8 cellular contexts compared by ENCODE assay signal in the genomic region with DNA sequence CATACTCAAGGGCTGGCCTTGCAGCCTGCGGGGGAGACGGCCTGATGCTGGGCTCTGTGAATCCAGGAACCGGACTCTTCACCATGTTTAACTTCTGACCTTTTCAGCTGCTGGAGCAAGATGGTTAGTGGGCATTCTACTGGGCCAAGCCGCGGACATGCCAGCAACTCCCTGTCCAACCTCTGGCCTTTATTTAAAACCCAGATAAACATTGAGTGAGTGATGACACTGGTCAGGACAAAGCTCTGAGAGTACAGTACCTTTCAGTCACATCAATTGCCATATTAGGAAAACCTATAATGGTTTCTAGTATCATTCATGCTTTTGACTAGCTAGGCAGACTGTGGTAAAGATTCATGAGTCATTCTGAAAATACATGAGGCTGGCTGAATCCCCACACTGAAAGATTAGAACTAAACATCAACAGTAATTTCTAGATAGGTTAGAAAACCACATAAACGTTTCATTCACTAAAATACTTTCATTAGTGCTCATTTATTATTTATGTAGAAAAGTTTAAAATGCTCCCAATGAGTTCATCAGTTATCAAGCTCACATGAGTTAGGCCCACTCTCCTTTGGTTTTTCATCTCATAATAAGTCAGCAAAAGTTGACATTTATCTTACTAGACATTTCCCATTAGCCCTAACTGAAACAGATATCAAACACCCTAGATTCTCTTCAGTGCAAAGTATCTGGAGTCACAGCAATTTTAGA. TPM values are rescaled to one million over a fixed set of nuclear protein-coding genes. Genes with fewer than 3 reads are reported as not detected.
DNase-seq lines count a peak whose midpoint lies in the region; ATAC-seq and TF ChIP-seq lines count a peak whose summit lies in the region.

No MANE protein-coding gene starts in this region.

- CTCF ChIA-PET in MCF 10A (lab: Yijun Ruan, JAX) = interaction anchor here (0.6 to 2.6 kb wide), 13 partner anchors 10 to 778 kb away, joined by 3 to 12 read pairs (median 4); no protein-coding TSS in a partner anchor

- H3K9me3 Mint-ChIP-seq in MCF 10A (ENCODE audit: unreplicated experiment) = no peaks in the 10 kb centered on the region
- no peaks in the 10 kb centered on the region for H3K9me3 Mint-ChIP-seq in activated naive CD8-positive, alpha-beta T cell treated with anti-CD3 and anti-CD28 coated beads, Interleukin-2, amount 10 ng/mL, durations not matched to agents 7 days and 5 days

- no peaks in the 10 kb centered on the region for H3K27me3 ChIP-seq in breast epithelium
- peaks cover under 1% of the 10 kb centered on the region for H3K27me3 ChIP-seq in skeletal muscle satellite cell (ENCODE audit: control insufficient read depth, insufficient read depth, low read length)

- H3K4me1 Mint-ChIP-seq in MCF 10A (ENCODE audit: insufficient read depth, unreplicated experiment) = no peaks in the 10 kb centered on the region
- H3K4me1 Mint-ChIP-seq in activated naive CD8-positive, alpha-beta T cell treated with anti-CD3 and anti-CD28 coated beads, Interleukin-2, amount 10 ng/mL, durations not matched to agents 7 days and 5 days = peaks cover 23% of the 10 kb centered on the region

- BruUV-seq in MCF 10A (replicated peaks; lab: Mats Ljungman, UMichigan) = no TSS peak

- H3K9me3 ChIP-seq in breast epithelium (no peaks in the 10 kb centered on the region), skeletal muscle satellite cell (replicated peaks; ENCODE audit: low read length) (no peaks in the 10 kb centered on the region)

- POLR2A ChIA-PET in MCF 10A (lab: Yijun Ruan, JAX) = interaction anchor here (0.8 to 2.8 kb wide), 9 partner anchors 10 to 173 kb away, joined by 3 to 9 read pairs (median 5); partner anchors contain the start of gene CCSAP
- POLR2A ChIA-PET in activated naive CD8-positive, alpha-beta T cell treated with anti-CD3 and anti-CD28 coated beads, Interleukin-2, amount 10 ng/mL, durations not matched to agents 7 days and 5 days (lab: Charles Lee) = interaction anchor here (0.8 to 2.5 kb wide), 4 partner anchors 10 to 170 kb away, joined by 3 to 12 read pairs (median 8); partner anchors contain the start of genes ABCB10 and RAB4A

- no peaks in the 10 kb centered on the region for H3K27me3 Mint-ChIP-seq in MCF 10A (ENCODE audit: insufficient read depth, unreplicated experiment)
- peaks cover 11% of the 10 kb centered on the region for H3K27me3 Mint-ChIP-seq in activated naive CD8-positive, alpha-beta T cell treated with anti-CD3 and anti-CD28 coated beads, Interleukin-2, amount 10 ng/mL, durations not matched to agents 7 days and 5 days

- H3K4me3 ChIP-seq in breast epithelium (no peak overlapping the region), skeletal muscle satellite cell (ENCODE audit: low read length) (no peak overlapping the region)

- DNase-seq in MCF 10A (ENCODE audit: unreplicated experiment) (peak; percentile 36), breast epithelium (ENCODE audit: low spot score in 2 of 2) (no peak), sciatic nerve (ENCODE audit: low spot score) (no peak), NCI-H146 (lab: John Stamatoyannopoulos, UW) (no peak), UCSD-AML1 (lab: John Stamatoyannopoulos, UW; ENCODE audit: unreplicated experiment) (no peak)
- no peak for DNase-seq in activated naive CD8-positive, alpha-beta T cell treated with anti-CD3 and anti-CD28 coated beads, Interleukin-2, amount 10 ng/mL, durations not matched to agents 7 days and 5 days

- peak overlapping the region; percentile 20 for H3K4me2 ChIP-seq in skeletal muscle satellite cell (ENCODE audit: low read length)

- no peak for TF ChIP-seq POLR2A in breast epithelium (IDR thresholded peaks at IDR 0.05)

- ATAC-seq in HG03045 (IDR thresholded peaks at IDR 0.05; ENCODE audit: unreplicated experiment) (peak; percentile 96), sciatic nerve (no peak)
- peak; percentile 94 for ATAC-seq in activated naive CD8-positive, alpha-beta T cell treated with anti-CD3 and anti-CD28 coated beads, Interleukin-2, amount 10 ng/mL, durations not matched to agents 7 days and 5 days (ENCODE audit: low read depth)

- H3K4me1 ChIP-seq in breast epithelium = no peaks in the 10 kb centered on the region
- H3K4me1 ChIP-seq in skeletal muscle satellite cell (ENCODE audit: control insufficient read depth, insufficient read depth, low read length) = peaks cover 13% of the 10 kb centered on the region

- no peak overlapping the region for H3K27ac Mint-ChIP-seq in MCF 10A (ENCODE audit: low read depth, unreplicated experiment)
- peak overlapping the region; percentile 60 for H3K27ac Mint-ChIP-seq in activated naive CD8-positive, alpha-beta T cell treated with anti-CD3 and anti-CD28 coated beads, Interleukin-2, amount 10 ng/mL, durations not matched to agents 7 days and 5 days

- peaks cover 4% of the 10 kb centered on the region for H3K36me3 ChIP-seq in breast epithelium
- peaks cover 38% of the 10 kb centered on the region for H3K36me3 ChIP-seq in skeletal muscle satellite cell (ENCODE audit: insufficient read depth, low read length)

- H3K9ac ChIP-seq in skeletal muscle satellite cell (ENCODE audit: low read depth, low read length) = no peak overlapping the region

- intact Hi-C loops in MCF 10A (cut with micrococcal nuclease) = no loop called here
- intact Hi-C loops in breast epithelium (cut with DNase I; ENCODE audit: low total_unique reads) = no loop called here
- intact Hi-C loops in sciatic nerve (cut with DNase I) = no loop called here

- H3K4me3 Mint-ChIP-seq in MCF 10A (ENCODE audit: unreplicated experiment) = no peak overlapping the region
- peak overlapping the region; percentile 64 for H3K4me3 Mint-ChIP-seq in activated naive CD8-positive, alpha-beta T cell treated with anti-CD3 and anti-CD28 coated beads, Interleukin-2, amount 10 ng/mL, durations not matched to agents 7 days and 5 days

- peaks cover 74% of the 10 kb centered on the region for H3K36me3 Mint-ChIP-seq in MCF 10A (ENCODE audit: insufficient read depth, unreplicated experiment)
- H3K36me3 Mint-ChIP-seq in activated naive CD8-positive, alpha-beta T cell treated with anti-CD3 and anti-CD28 coated beads, Interleukin-2, amount 10 ng/mL, durations not matched to agents 7 days and 5 days = peaks cover 33% of the 10 kb centered on the region

- H3K27ac ChIP-seq in breast epithelium = no peak overlapping the region

- TF ChIP-seq CTCF in MCF 10A (IDR thresholded peaks at IDR 0.05; ENCODE audit: unreplicated experiment) (no peak), breast epithelium (IDR thresholded peaks at IDR 0.05) (no peak)

RNA-seq across cellular contexts. Expression of gene ACTA1, which starts 7.1 kb away (rescaled TPM):
- total RNA-seq in MCF 10A (2022) (0.42 TPM in 1 of 2 replicates, not detected in the other), breast epithelium (under 1 TPM in 1 of 3 donors, not detected in 2; 0.33 TPM), sciatic nerve (0.45 TPM)
- total RNA-seq in activated naive CD8-positive, alpha-beta T cell treated with anti-CD3 and anti-CD28 coated beads, Interleukin-2, amount 10 ng/mL, durations not matched to agents 7 days and 5 days = not detected
- 12.2 TPM in 1 of 2 replicates, not detected in the other for total RNA-seq in skeletal muscle satellite cell (2012; rRNA removed)
